ENCODE assay signal across 8 cellular contexts in genomic region chr13:20127563-20128458, GRCh38. TPM values are rescaled to one million over a fixed set of nuclear protein-coding genes. Genes with fewer than 3 reads are reported as not detected.
DNase-seq lines count a peak whose midpoint lies in the region; ATAC-seq and TF ChIP-seq lines count a peak whose summit lies in the region.

No MANE protein-coding gene starts in this region.

- no peaks in the 10 kb centered on the region for H3K9me3 ChIP-seq in CD4-positive, CD25-positive, alpha-beta regulatory T cell (ENCODE audit: control insufficient read depth in 2 of 2, low read length in 2 of 2)
- H3K9me3 ChIP-seq in duodenal mucosa (ENCODE audit: control insufficient read depth in 1 of 2, low read length in 2 of 2) (no peaks in the 10 kb centered on the region), left lung (no peaks in the 10 kb centered on the region)

- H3K27ac ChIP-seq in CD4-positive, CD25-positive, alpha-beta regulatory T cell (ENCODE audit: insufficient read depth, low read length, poor library complexity, severe bottlenecking): no peak overlapping the region
- H3K27ac ChIP-seq in duodenal mucosa (ENCODE audit: low read depth, low read length) (no peak overlapping the region), left lung (peak overlapping the region; percentile 69 to 71)

- no peaks in the 10 kb centered on the region for H3K36me3 Mint-ChIP-seq in CD4-positive, CD25-positive, alpha-beta regulatory T cell
- no peaks in the 10 kb centered on the region for H3K36me3 Mint-ChIP-seq in WTC11

- peaks cover 34% of the 10 kb centered on the region for H3K27me3 ChIP-seq in CD4-positive, CD25-positive, alpha-beta regulatory T cell (ENCODE audit: control insufficient read depth, insufficient read depth, low read length)
- peaks cover 8 to 21% of the 10 kb centered on the region in 2 donors for H3K27me3 ChIP-seq in duodenal mucosa (ENCODE audit: control insufficient read depth in 1 of 2, insufficient read depth in 2 of 2, low read length in 2 of 2)
- peaks cover 10 to 58% of the 10 kb centered on the region in 2 donors for H3K27me3 ChIP-seq in left lung

- TF ChIP-seq CTCF in WTC11 (IDR thresholded peaks at IDR 0.05) (no peak), left lung (IDR thresholded peaks at IDR 0.05) (no peak)

- no peak overlapping the region for H3K27ac Mint-ChIP-seq in CD4-positive, CD25-positive, alpha-beta regulatory T cell
- no peak overlapping the region for H3K27ac Mint-ChIP-seq in WTC11

- CTCF ChIA-PET in WTC11 (lab: Charles Lee): interaction anchor here (0.6 to 2.6 kb wide), 27 partner anchors 9 to 200 kb away, joined by 3 to 42 read pairs (median 4); partner anchors contain the start of gene GJA3

- peaks cover 19% of the 10 kb centered on the region for H3K4me1 ChIP-seq in CD4-positive, CD25-positive, alpha-beta regulatory T cell (ENCODE audit: control insufficient read depth, insufficient read depth, low read length, poor library complexity, severe bottlenecking)
- peaks cover 4 to 7% of the 10 kb centered on the region in 2 donors for H3K4me1 ChIP-seq in duodenal mucosa (ENCODE audit: control insufficient read depth in 1 of 2, insufficient read depth in 2 of 2, low read length in 2 of 2)
- peaks cover 6 to 22% of the 10 kb centered on the region in 2 donors for H3K4me1 ChIP-seq in left lung

- peak; percentile 41 to 56 for ATAC-seq in CD4-positive, CD25-positive, alpha-beta regulatory T cell (ENCODE audit: low read depth in 2 of 2)
- peak; percentile 59 for ATAC-seq in GM19452 (IDR thresholded peaks at IDR 0.05; ENCODE audit: unreplicated experiment)
- peak; percentile 80 for ATAC-seq in WTC11
- ATAC-seq in left lung: peak; percentile 89

- H3K4me3 ChIP-seq in CD4-positive, CD25-positive, alpha-beta regulatory T cell (ENCODE audit: low read depth, low read length): peak overlapping the region; percentile 35
- peak overlapping the region; percentile 64 to 79 for H3K4me3 ChIP-seq in duodenal mucosa (ENCODE audit: low read depth in 1 of 2, low read length in 2 of 2)
- H3K4me3 ChIP-seq in left lung: peak overlapping the region; percentile 41 to 53

- POLR2A ChIA-PET in WTC11 (lab: Charles Lee): interaction anchor here (0.7 to 1.4 kb wide), 3 partner anchors 9 to 169 kb away, joined by 3 to 7 read pairs (median 4); no protein-coding TSS in a partner anchor

- no peaks in the 10 kb centered on the region for H3K36me3 ChIP-seq in CD4-positive, CD25-positive, alpha-beta regulatory T cell (ENCODE audit: control insufficient read depth, insufficient read depth, low read length)
- no peaks in the 10 kb centered on the region for H3K36me3 ChIP-seq in duodenal mucosa (ENCODE audit: control insufficient read depth in 1 of 2, insufficient read depth in 2 of 2, low read length in 2 of 2)
- H3K36me3 ChIP-seq in left lung: no peaks in the 10 kb centered on the region

- DNase-seq in CD4-positive, CD25-positive, alpha-beta regulatory T cell: peak; percentile 4 to 54 (median 39)
- DNase-seq in HuH-7.5 (ENCODE audit: low spot score): peak; percentile 65
- peak; percentile 64 for DNase-seq in WTC11 (ENCODE audit: low spot score)
- DNase-seq in left lung: peak; percentile 71 to 93
- peak; percentile 34 for DNase-seq in stimulated activated CD4-positive, alpha-beta T cell treated with anti-CD3 and anti-CD28 coated beads, Interleukin-4, amount 100 ng/mL, for 1 hour
- no peak for DNase-seq in NCI-H2227 (lab: John Stamatoyannopoulos, UW; ENCODE audit: unreplicated experiment)

- H3K4me1 Mint-ChIP-seq in CD4-positive, CD25-positive, alpha-beta regulatory T cell: peaks cover 0 to 9% (median 3%) of the 10 kb centered on the region in 4 donors
- no peaks in the 10 kb centered on the region for H3K4me1 Mint-ChIP-seq in WTC11

- peaks cover 31% of the 10 kb centered on the region for H3K27me3 Mint-ChIP-seq in CD4-positive, CD25-positive, alpha-beta regulatory T cell
- H3K27me3 Mint-ChIP-seq in WTC11 (ENCODE audit: low read depth): peaks cover 8% of the 10 kb centered on the region; the same call in 1 of the 2 replicates

- peaks cover 0 to 2% (median 0%) of the 10 kb centered on the region in 7 donors for H3K9me3 Mint-ChIP-seq in CD4-positive, CD25-positive, alpha-beta regulatory T cell
- H3K9me3 Mint-ChIP-seq in WTC11: no peaks in the 10 kb centered on the region

- intact Hi-C loops in left lung (cut with DNase I): no loop called here

- peak overlapping the region; percentile 58 to 72 for H3K9ac ChIP-seq in duodenal mucosa (ENCODE audit: low read depth in 1 of 2, low read length in 2 of 2)

- H3K4me3 Mint-ChIP-seq in CD4-positive, CD25-positive, alpha-beta regulatory T cell: peak overlapping the region; percentile 40 to 82 (median 67)
- H3K4me3 Mint-ChIP-seq in WTC11: peak overlapping the region; percentile 67

TF ChIP-seq in WTC11, 78 proteins besides CTCF, POLR2A, EP300 and RAD21 (continues in another document):
- TF ChIP-seq SMAD4 (CRISPR knock-in tag; IDR thresholded peaks at IDR 0.05): no peak
- no peak for TF ChIP-seq ATF2 (CRISPR knock-in tag; IDR thresholded peaks at IDR 0.05; ENCODE audit: borderline replicate concordance, low read depth)
- TF ChIP-seq MLX (CRISPR knock-in tag; IDR thresholded peaks at IDR 0.05): no peak
- no peak for TF ChIP-seq RORB (CRISPR knock-in tag; IDR thresholded peaks at IDR 0.05)
- no peak for TF ChIP-seq CREB1 (CRISPR knock-in tag; IDR thresholded peaks at IDR 0.05)
- TF ChIP-seq E2F5 (CRISPR knock-in tag; IDR thresholded peaks at IDR 0.05): no peak
- TF ChIP-seq IRF2 (CRISPR knock-in tag; IDR thresholded peaks at IDR 0.05; ENCODE audit: borderline replicate concordance, low read depth): no peak
- TF ChIP-seq NFATC4 (CRISPR knock-in tag; IDR thresholded peaks at IDR 0.05): no peak
- no peak for TF ChIP-seq NR2C2 (CRISPR knock-in tag; IDR thresholded peaks at IDR 0.05)
- no peak for TF ChIP-seq TCF7 (CRISPR knock-in tag; IDR thresholded peaks at IDR 0.05; ENCODE audit: low read depth)
- no peak for TF ChIP-seq PRRX2 (CRISPR knock-in tag; IDR thresholded peaks at IDR 0.05)
- TF ChIP-seq MAX (CRISPR knock-in tag; IDR thresholded peaks at IDR 0.05): peak; percentile 86
- no peak for TF ChIP-seq HMGA2 (CRISPR knock-in tag; IDR thresholded peaks at IDR 0.05)
- TF ChIP-seq ATF1 (CRISPR knock-in tag; IDR thresholded peaks at IDR 0.05): no peak
- TF ChIP-seq ESRRA (CRISPR knock-in tag; IDR thresholded peaks at IDR 0.05; ENCODE audit: borderline replicate concordance): no peak
- no peak for TF ChIP-seq NR1H2 (CRISPR knock-in tag; IDR thresholded peaks at IDR 0.05)
- 0 out of 2 replicates have a peak, but pooled peaks have one; percentile 1 for TF ChIP-seq ZNF121 (CRISPR knock-in tag; IDR thresholded peaks at IDR 0.05)
- no peak for TF ChIP-seq MXD4 (CRISPR knock-in tag; IDR thresholded peaks at IDR 0.05; ENCODE audit: borderline replicate concordance)
- no peak for TF ChIP-seq ZNF138 (CRISPR knock-in tag; conservative IDR thresholded peaks at IDR 0.05)
- no peak for TF ChIP-seq ZSCAN18 (CRISPR knock-in tag; IDR thresholded peaks at IDR 0.05)
- no peak for TF ChIP-seq FOXJ3 (CRISPR knock-in tag; IDR thresholded peaks at IDR 0.05; ENCODE audit: borderline replicate concordance)

RNA-seq across cellular contexts. Expression of gene GJA3, which starts 33.0 kb away (rescaled TPM):
- total RNA-seq in CD4-positive, CD25-positive, alpha-beta regulatory T cell: not detected
- under 1 TPM in 1 of 4 donors, not detected in 3; 0.06 TPM for polyA plus RNA-seq in CD4-positive, CD25-positive, alpha-beta regulatory T cell
- 0.48 to 0.85 TPM (median 0.82 TPM) in 3 replicates for total RNA-seq in WTC11 (2021)
- total RNA-seq in left lung: under 1 TPM; 0.08 to 0.12 TPM

Comparison
In these comparisons a context has a peak if more than half of its experiments do, and no peak if none do; other contexts are left out.
1. H3K27ac ChIP-seq: peak in left lung (2 of 2); none in CD4-positive, CD25-positive, alpha-beta regulatory T cell (single experiment) and duodenal mucosa (single experiment).
2. Peak in every context shown above with its lines, with median percentiles within 50 percentile points of each other: ATAC-seq and H3K4me3 ChIP-seq.